Comparison of ENCODE assay signal across 12 cellular contexts in the genomic region with DNA sequence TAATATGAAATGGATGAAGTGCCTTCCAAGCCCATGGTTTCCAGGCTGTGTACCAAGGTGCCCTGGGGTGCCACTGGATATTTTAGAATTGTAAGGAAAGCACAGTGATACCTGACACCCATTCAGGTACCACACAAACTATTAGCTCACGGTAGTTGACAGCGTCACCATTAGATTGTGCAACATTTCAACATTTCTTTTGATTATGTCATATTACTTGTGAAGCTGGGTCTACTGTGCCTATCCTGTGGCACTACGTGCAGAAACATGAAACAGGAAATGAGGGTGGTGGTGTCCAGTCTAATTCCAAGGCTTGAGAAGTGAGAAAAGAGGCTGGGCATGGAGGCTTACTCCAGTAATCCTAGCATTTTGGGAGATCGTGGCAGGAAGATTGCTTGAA.
DNase-seq lines count a peak whose midpoint lies in the region; TF ChIP-seq lines count a peak whose summit lies in the region.
"Had no signal": no experiment of that assay in that cellular context is flagged by ENCODE, and none has a peak within 500 bp of the region (broad histone marks: within the 10 kb centered on the region; RNA-seq: fewer than 3 reads in every experiment).

No MANE protein-coding gene starts in this region.

- H4K20me1 ChIP-seq in neural progenitor cell (ENCODE audit: low read depth), result no peaks in the 10 kb centered on the region

- peaks cover 26% of the 10 kb centered on the region for H3F3A ChIP-seq in neural progenitor cell (ENCODE audit: low read depth)

- peaks cover 6% of the 10 kb centered on the region for H3K9me3 Mint-ChIP-seq in neural progenitor cell
- no peaks in the 10 kb centered on the region for H3K9me3 Mint-ChIP-seq in activated T-cell treated with anti-CD3 and anti-CD28 coated beads, Interleukin-2, amount 50 U/mL, for 24 hours

- H3K9ac ChIP-seq in SK-N-MC (ENCODE audit: insufficient read length) (no peak overlapping the region), neural progenitor cell (no peak overlapping the region)

- H3K4me3 Mint-ChIP-seq in neural progenitor cell, result no peak overlapping the region
- H3K4me3 Mint-ChIP-seq in activated T-cell treated with anti-CD3 and anti-CD28 coated beads, Interleukin-2, amount 50 U/mL, for 24 hours, result no peak overlapping the region

- no peaks in the 10 kb centered on the region for H3K9me3 ChIP-seq in SK-N-MC (ENCODE audit: low read depth, low read length)
- no peaks in the 10 kb centered on the region for H3K9me3 ChIP-seq in neural progenitor cell (ENCODE audit: low read depth)

- no peak for TF ChIP-seq CTCF in neural progenitor cell (IDR thresholded peaks at IDR 0.05)

- H3K27ac ChIP-seq in SK-N-MC (no peak overlapping the region), neural progenitor cell (no peak overlapping the region)

- H3K27me3 Mint-ChIP-seq in neural progenitor cell (ENCODE audit: insufficient read depth, low read depth), result peaks cover 3% of the 10 kb centered on the region
- H3K27me3 Mint-ChIP-seq in activated T-cell treated with anti-CD3 and anti-CD28 coated beads, Interleukin-2, amount 50 U/mL, for 24 hours, result peaks cover 30% of the 10 kb centered on the region

- no peak overlapping the region for H2AFZ ChIP-seq in neural progenitor cell (replicated peaks)

- peaks cover 26% of the 10 kb centered on the region for H3K4me1 ChIP-seq in neural progenitor cell

- no peaks in the 10 kb centered on the region for H3K36me3 ChIP-seq in SK-N-MC (ENCODE audit: insufficient read depth, low read length)
- H3K36me3 ChIP-seq in neural progenitor cell, result no peaks in the 10 kb centered on the region

- no peaks in the 10 kb centered on the region for H3K79me2 ChIP-seq in neural progenitor cell (ENCODE audit: low read depth)

- H3K27ac Mint-ChIP-seq in neural progenitor cell, result no peak overlapping the region
- H3K27ac Mint-ChIP-seq in activated T-cell treated with anti-CD3 and anti-CD28 coated beads, Interleukin-2, amount 50 U/mL, for 24 hours, result no peak overlapping the region

- H3K36me3 Mint-ChIP-seq in neural progenitor cell, result no peaks in the 10 kb centered on the region
- no peaks in the 10 kb centered on the region for H3K36me3 Mint-ChIP-seq in activated T-cell treated with anti-CD3 and anti-CD28 coated beads, Interleukin-2, amount 50 U/mL, for 24 hours (ENCODE audit: low read depth)

- H3K4me3 ChIP-seq in SK-N-MC (peak overlapping the region; percentile 56; the same call in 1 of the 2 replicates), neural progenitor cell (peak overlapping the region; percentile 30)

- peak; percentile 48 for DNase-seq in HCEC 1CT
- peak; percentile 28 for DNase-seq in NCI-H1436 treated with DMSO at 0.1 percent for 48 hours (lab: John Stamatoyannopoulos, UW)
- DNase-seq in SK-N-MC (ENCODE audit: low read depth, low spot score), result no peak
- DNase-seq in neural progenitor cell (ENCODE audit: low spot score), result no peak
- DNase-seq in activated CD4-positive, alpha-beta T cell treated with anti-CD3 and anti-CD28 coated beads, Interleukin-2, amount 50 U/mL, for 48 hours, result no peak
- DNase-seq in stimulated activated CD8-positive, alpha-beta memory T cell treated with anti-CD3 and anti-CD28 coated beads, Interleukin-4, amount 100 ng/mL, for 48 hours, result no peak
- DNase-seq in activated T-cell treated with anti-CD3 and anti-CD28 coated beads, Interleukin-2, amount 50 U/mL, for 24 hours, result no peak
- no peak for DNase-seq in NK-92 treated with Interleukin-12 subunit alpha and Interleukin-12 subunit beta, amount 100 ng/mL, for 24 hours (lab: John Stamatoyannopoulos, UW)
- DNase-seq: activated T-cell treated with anti-CD3 and anti-CD28 coated beads for 4 hours; erythroblast; islet precursor cell; stimulated activated naive CD4-positive, alpha-beta T cell treated with Interleukin-2 at 50 U/mL for 16 hours had no signal

- H3K4me2 ChIP-seq in neural progenitor cell, result peak overlapping the region; percentile 71

- H3K4me1 Mint-ChIP-seq in neural progenitor cell, result peaks cover 27% of the 10 kb centered on the region
- peaks cover 15% of the 10 kb centered on the region for H3K4me1 Mint-ChIP-seq in activated T-cell treated with anti-CD3 and anti-CD28 coated beads, Interleukin-2, amount 50 U/mL, for 24 hours (ENCODE audit: low read depth)

- H3K27me3 ChIP-seq in neural progenitor cell, result no peaks in the 10 kb centered on the region

Comparison
In these comparisons a context has a peak if more than half of its experiments do, and no peak if none do; other contexts are left out.
1. DNase-seq: peak in HCEC 1CT (single experiment) and NCI-H1436 treated with DMSO at 0.1 percent for 48 hours (single experiment); none in SK-N-MC (single experiment), neural progenitor cell (single experiment), activated CD4-positive, alpha-beta T cell treated with anti-CD3 and anti-CD28 coated beads, Interleukin-2, amount 50 U/mL, for 48 hours (0 of 2), stimulated activated CD8-positive, alpha-beta memory T cell treated with anti-CD3 and anti-CD28 coated beads, Interleukin-4, amount 100 ng/mL, for 48 hours (single experiment), activated T-cell treated with anti-CD3 and anti-CD28 coated beads, Interleukin-2, amount 50 U/mL, for 24 hours (single experiment) and NK-92 treated with Interleukin-12 subunit alpha and Interleukin-12 subunit beta, amount 100 ng/mL, for 24 hours (single experiment).